Comparison of ENCODE assay signal across 31 cellular contexts in the genomic region with DNA sequence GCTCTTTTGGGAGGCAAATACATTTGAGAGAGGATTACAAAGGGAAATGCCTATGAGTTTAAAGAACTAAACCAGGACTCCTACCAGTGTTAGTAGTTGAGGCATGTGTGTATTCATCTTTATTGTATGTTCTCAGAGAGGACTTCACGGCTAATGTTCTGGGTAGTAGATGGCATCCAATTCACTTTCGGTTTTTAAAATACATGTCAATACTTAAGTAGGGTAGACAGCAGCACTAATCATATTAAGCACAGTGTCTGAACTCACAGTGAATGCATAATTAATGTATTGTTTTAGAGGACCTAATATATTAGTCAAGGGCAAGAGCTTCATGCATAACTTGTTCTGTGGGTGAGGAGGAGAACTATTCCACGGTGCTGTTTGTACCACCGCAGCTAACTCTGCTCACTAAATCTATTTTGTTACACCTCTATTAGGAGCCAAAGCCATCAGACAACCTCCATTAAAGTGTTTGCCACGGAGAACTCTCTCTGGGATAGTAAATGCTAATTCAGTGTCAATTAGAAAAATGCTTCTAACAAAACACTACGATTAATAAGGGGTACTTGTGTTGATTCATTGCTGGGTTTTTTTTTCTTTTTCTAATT. TPM values are rescaled to one million over a fixed set of nuclear protein-coding genes. Genes with fewer than 3 reads are reported as not detected.
DNase-seq lines count a peak whose midpoint lies in the region; ATAC-seq, FAIRE-seq and TF ChIP-seq lines count a peak whose summit lies in the region.
"Had no signal": no experiment of that assay in that cellular context is flagged by ENCODE, and none has a peak within 500 bp of the region (broad histone marks: within the 10 kb centered on the region; RNA-seq: fewer than 3 reads in every experiment).

No MANE protein-coding gene starts in this region.

- no peak for FAIRE-seq in GM19239 (lab: Jason Lieb, UNC)
- FAIRE-seq: GM12878, K562 had no signal

- POLR2A ChIA-PET in activated CD8-positive, alpha-beta T cell treated with anti-CD3 and anti-CD28 coated beads, Interleukin-2, amount 10 ng/mL, durations not matched to agents 7 days and 5 days (lab: Charles Lee) = no interaction called here

- H3K27ac ChIP-seq in CD4-positive, CD25-positive, alpha-beta regulatory T cell (ENCODE audit: insufficient read depth, low read length, poor library complexity, severe bottlenecking) = peak overlapping the region; percentile 70
- H3K27ac ChIP-seq in osteoblast (ENCODE audit: low read depth, low read length) = no peak overlapping the region
- H3K27ac ChIP-seq: ascending aorta, gastroesophageal sphincter, right atrium auricular region, RWPE1, stomach, tibial nerve had no signal

- no peaks in the 10 kb centered on the region for H3K9me3 ChIP-seq in CD4-positive, CD25-positive, alpha-beta regulatory T cell (ENCODE audit: control insufficient read depth in 2 of 2, low read length in 2 of 2)
- no peaks in the 10 kb centered on the region for H3K9me3 ChIP-seq in osteoblast (ENCODE audit: low read depth, low read length)
- H3K9me3 ChIP-seq: ascending aorta, gastroesophageal sphincter, right atrium auricular region, SK-N-SH, stomach, tibial nerve had no signal

- no peak overlapping the region for H2AFZ ChIP-seq in osteoblast (ENCODE audit: low read length)
- H2AFZ ChIP-seq: GM23338 had no signal

- H4K20me1 ChIP-seq in osteoblast (ENCODE audit: insufficient read depth, low read length) = peaks cover 3% of the 10 kb centered on the region

- no peaks in the 10 kb centered on the region for H3K27me3 Mint-ChIP-seq in CD4-positive, CD25-positive, alpha-beta regulatory T cell
- H3K27me3 Mint-ChIP-seq in activated CD8-positive, alpha-beta T cell treated with anti-CD3 and anti-CD28 coated beads, Interleukin-2, amount 10 ng/mL, durations not matched to agents 7 days and 5 days (ENCODE audit: low read depth) = no peaks in the 10 kb centered on the region
- H3K27me3 Mint-ChIP-seq: naive thymus-derived CD8-positive, alpha-beta T cell had no signal

- peak overlapping the region; percentile 22 to 90 (median 29) for H3K27ac Mint-ChIP-seq in CD4-positive, CD25-positive, alpha-beta regulatory T cell
- H3K27ac Mint-ChIP-seq in activated CD8-positive, alpha-beta T cell treated with anti-CD3 and anti-CD28 coated beads, Interleukin-2, amount 10 ng/mL, durations not matched to agents 7 days and 5 days = no peak overlapping the region
- H3K27ac Mint-ChIP-seq: activated naive CD4-positive, alpha-beta T cell treated with anti-CD3 and anti-CD28 coated beads, Interleukin-2, amount 50 U/mL, for 72 hours; activated T-helper 2 cell treated with anti-CD3 and anti-CD28 coated beads, Interferon-gamma antibody, Interleukin-2, Interleukin-4, amounts not matched to agents 10 μg/mL and 5 μg/mL and 100 μg/mL, durations not matched to agents 14 hours and 24 hours and 36 hours; CD14-positive monocyte; GM23338 had no signal

- CTCF ChIA-PET in activated CD8-positive, alpha-beta T cell treated with anti-CD3 and anti-CD28 coated beads, Interleukin-2, amount 10 ng/mL, durations not matched to agents 7 days and 5 days (lab: Charles Lee) = interaction anchor here (1.4 to 1.5 kb wide), 2 partner anchors 34 to 74 kb away, joined by 3 to 4 read pairs; no protein-coding TSS in a partner anchor

- no peaks in the 10 kb centered on the region for H3K36me3 ChIP-seq in CD4-positive, CD25-positive, alpha-beta regulatory T cell (ENCODE audit: control insufficient read depth, insufficient read depth, low read length)
- no peaks in the 10 kb centered on the region for H3K36me3 ChIP-seq in osteoblast (ENCODE audit: insufficient read depth, low read length)
- H3K36me3 ChIP-seq: ascending aorta, gastroesophageal sphincter, right atrium auricular region, stomach, tibial nerve had no signal

- H3K27me3 ChIP-seq in CD4-positive, CD25-positive, alpha-beta regulatory T cell (ENCODE audit: control insufficient read depth, insufficient read depth, low read length) = no peaks in the 10 kb centered on the region
- H3K27me3 ChIP-seq in osteoblast (ENCODE audit: insufficient read depth, low read length) = no peaks in the 10 kb centered on the region
- H3K27me3 ChIP-seq: ascending aorta, gastroesophageal sphincter, right atrium auricular region, stomach, tibial nerve had no signal

- peaks cover 32 to 72% (median 56%) of the 10 kb centered on the region in 4 donors for H3K4me1 Mint-ChIP-seq in CD4-positive, CD25-positive, alpha-beta regulatory T cell
- H3K4me1 Mint-ChIP-seq in activated CD8-positive, alpha-beta T cell treated with anti-CD3 and anti-CD28 coated beads, Interleukin-2, amount 10 ng/mL, durations not matched to agents 7 days and 5 days (ENCODE audit: low read depth) = peaks cover 21% of the 10 kb centered on the region

- ATAC-seq in CD4-positive, CD25-positive, alpha-beta regulatory T cell (ENCODE audit: low read depth in 2 of 2) = peak; percentile 39 to 51
- ATAC-seq in activated CD8-positive, alpha-beta T cell treated with anti-CD3 and anti-CD28 coated beads, Interleukin-2, amount 10 ng/mL, durations not matched to agents 7 days and 5 days = no peak
- ATAC-seq: activated naive CD4-positive, alpha-beta T cell treated with anti-CD3 and anti-CD28 coated beads, Interleukin-2, amount 50 U/mL, for 72 hours; esophagus mucosa; gastroesophageal sphincter; GM12878; GM23338; K562; naive thymus-derived CD8-positive, alpha-beta T cell had no signal

- H3K4me3 ChIP-seq in CD4-positive, CD25-positive, alpha-beta regulatory T cell (ENCODE audit: low read depth, low read length) = peak overlapping the region; percentile 79
- peak overlapping the region; percentile 58 for H3K4me3 ChIP-seq in osteoblast (ENCODE audit: insufficient read depth, low read length)
- H3K4me3 ChIP-seq: ascending aorta, gastroesophageal sphincter, GM12878, GM23338, K562, right atrium auricular region, tibial nerve had no signal

- peaks cover 49% of the 10 kb centered on the region for H3K4me1 ChIP-seq in CD4-positive, CD25-positive, alpha-beta regulatory T cell (ENCODE audit: control insufficient read depth, insufficient read depth, low read length, poor library complexity, severe bottlenecking)
- H3K4me1 ChIP-seq in osteoblast (ENCODE audit: insufficient read depth, low read length) = no peaks in the 10 kb centered on the region
- H3K4me1 ChIP-seq: ascending aorta, stomach, tibial nerve had no signal

- peak overlapping the region; percentile 57 to 77 (median 69) for H3K4me3 Mint-ChIP-seq in CD4-positive, CD25-positive, alpha-beta regulatory T cell
- no peak overlapping the region for H3K4me3 Mint-ChIP-seq in activated CD8-positive, alpha-beta T cell treated with anti-CD3 and anti-CD28 coated beads, Interleukin-2, amount 10 ng/mL, durations not matched to agents 7 days and 5 days
- H3K4me3 Mint-ChIP-seq: CD14-positive monocyte; GM23338; naive thymus-derived CD8-positive, alpha-beta T cell had no signal

- TF ChIP-seq CTCF in osteoblast (IDR thresholded peaks at IDR 0.05; ENCODE audit: extremely low read depth, low read depth, low read length) = no peak

- peaks cover 3% of the 10 kb centered on the region for H3K36me3 Mint-ChIP-seq in CD4-positive, CD25-positive, alpha-beta regulatory T cell
- peaks cover 10% of the 10 kb centered on the region for H3K36me3 Mint-ChIP-seq in activated CD8-positive, alpha-beta T cell treated with anti-CD3 and anti-CD28 coated beads, Interleukin-2, amount 10 ng/mL, durations not matched to agents 7 days and 5 days (ENCODE audit: low read depth)

- DNase-seq in CD4-positive, CD25-positive, alpha-beta regulatory T cell = peak in 1 of 3 donors; percentile 21
- DNase-seq in RPMI7951 (ENCODE audit: low read depth) (peak; percentile 1), foreskin melanocyte (peak; percentile 28), osteoblast (ENCODE audit: insufficient read length, low spot score, missing footprints) (no peak), DMS153 (lab: John Stamatoyannopoulos, UW) (no peak), GM19239 (ENCODE audit: insufficient read length, low spot score) (no peak), hippocampal formation (lab: John Stamatoyannopoulos, UW) (no peak)
- no peak for DNase-seq in activated CD8-positive, alpha-beta T cell treated with anti-CD3 and anti-CD28 coated beads, Interleukin-2, amount 10 ng/mL, durations not matched to agents 7 days and 5 days
- DNase-seq: activated CD8-positive, alpha-beta memory T cell treated with anti-CD3 and anti-CD28 coated beads, Interleukin-2, amount 50 U/mL, for 48 hours; cerebellar nuclear complex; effector CD8-positive, alpha-beta T cell; MM.1S; naive thymus-derived CD8-positive, alpha-beta T cell; NCI-H1417 treated with DMSO at 0.1 percent for 48 hours; NCI-H2171 treated with DMSO at 0.1 percent for 48 hours; NCI-H524 treated with DMSO at 0.1 percent for 48 hours; SK-N-SH; stomach; T-helper 2 cell had no signal

- H3K9me3 Mint-ChIP-seq in CD4-positive, CD25-positive, alpha-beta regulatory T cell = peaks cover 0 to 1% (median 0%) of the 10 kb centered on the region in 7 donors
- H3K9me3 Mint-ChIP-seq in activated CD8-positive, alpha-beta T cell treated with anti-CD3 and anti-CD28 coated beads, Interleukin-2, amount 10 ng/mL, durations not matched to agents 7 days and 5 days (ENCODE audit: insufficient read depth) = no peaks in the 10 kb centered on the region
- H3K9me3 Mint-ChIP-seq: GM23338; naive thymus-derived CD8-positive, alpha-beta T cell had no signal

- H3K79me2 ChIP-seq in osteoblast (ENCODE audit: insufficient read depth, low read length) = peaks cover 13% of the 10 kb centered on the region

- H3K4me2 ChIP-seq in osteoblast (ENCODE audit: insufficient read depth, low read length) = peak overlapping the region; percentile 75
- H3K4me2 ChIP-seq: GM23338, SK-N-SH had no signal

RNA-seq across cellular contexts. Expression of gene COX10, which starts 56.3 kb away (rescaled TPM):
- total RNA-seq in CD4-positive, CD25-positive, alpha-beta regulatory T cell = 21.6 TPM
- 10 to 100 TPM; 26.2 to 32.5 (median 28.3) TPM for polyA plus RNA-seq in CD4-positive, CD25-positive, alpha-beta regulatory T cell
- total RNA-seq in RPMI7951 (2014; rRNA removed; shearing (Covaris generic)) = 18.0 and 19.3 TPM in 2 replicates
- 14.1 and 14.8 TPM in 2 replicates for total RNA-seq in osteoblast
- 10 to 100 TPM; 23.3 to 25.4 TPM for total RNA-seq in activated CD8-positive, alpha-beta T cell treated with anti-CD3 and anti-CD28 coated beads, Interleukin-2, amount 10 ng/mL, durations not matched to agents 7 days and 5 days

Comparison
In these comparisons a context has a peak if more than half of its experiments do, and no peak if none do; other contexts are left out.
1. DNase-seq: peak in RPMI7951 (single experiment) and foreskin melanocyte (single experiment); none in osteoblast (single experiment), activated CD8-positive, alpha-beta T cell treated with anti-CD3 and anti-CD28 coated beads, Interleukin-2, amount 10 ng/mL, durations not matched to agents 7 days and 5 days (single experiment), DMS153 (single experiment), GM19239 (single experiment) and hippocampal formation (0 of 2).